Comparison of ENCODE assay signal across 8 cellular contexts in the genomic region with DNA sequence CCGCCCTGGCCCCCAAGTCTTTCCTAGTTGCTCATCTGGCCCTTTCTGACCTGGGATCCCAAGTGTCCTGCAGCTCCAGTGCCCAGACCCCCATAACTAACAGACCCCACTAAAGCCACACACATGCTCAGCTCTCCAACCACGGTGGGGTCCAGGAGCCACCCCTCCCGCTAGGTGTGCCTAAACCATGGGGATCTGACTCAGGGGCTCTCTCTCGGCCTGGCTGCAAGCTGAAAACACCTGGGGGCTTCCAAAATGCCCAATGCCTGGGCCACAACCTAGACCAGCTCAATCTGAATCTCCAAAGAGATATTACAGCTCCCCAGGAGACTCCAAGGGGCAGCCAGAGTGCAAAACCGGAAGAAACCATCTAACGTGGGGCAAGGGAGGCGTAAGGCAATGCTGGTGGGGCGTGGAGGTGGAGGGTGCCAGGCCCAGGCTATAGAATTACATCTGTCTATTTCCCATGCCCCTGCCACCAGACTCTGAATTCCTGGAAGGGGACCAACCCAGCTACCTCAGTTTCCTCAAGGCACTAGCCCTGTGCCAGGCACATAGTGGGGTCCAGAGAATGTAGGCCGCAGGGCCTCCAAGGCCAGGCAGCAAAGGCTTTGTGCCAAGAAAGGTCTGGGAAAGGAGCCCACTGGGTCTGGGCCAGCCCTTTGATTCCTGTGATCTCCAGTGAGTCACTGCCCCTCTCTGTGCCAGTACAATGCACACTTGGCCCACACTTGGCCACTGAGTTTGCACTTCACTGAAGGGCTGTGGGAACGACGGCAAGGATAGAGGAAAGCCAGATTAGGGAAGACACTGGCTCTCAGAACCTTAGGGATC. TPM values are rescaled to one million over a fixed set of nuclear protein-coding genes. Genes with fewer than 3 reads are reported as not detected.
A peak's percentile ranks its signal among the peaks of the same experiment; 100 is the strongest.
DNase-seq lines count a peak whose midpoint lies in the region; ATAC-seq, FAIRE-seq and TF ChIP-seq lines count a peak whose summit lies in the region.

No MANE protein-coding gene starts in this region.

- H3K4me3 ChIP-seq in KMS-11 (IDR thresholded peaks at IDR 0.05; ENCODE audit: insufficient read depth, low read depth, low read length) (no peak overlapping the region), kidney (ENCODE audit: low read length in 2 of 2) (no peak overlapping the region)

- no peak overlapping the region for H2AFZ ChIP-seq in KMS-11 (ENCODE audit: low read depth)

- H3K4me1 ChIP-seq in KMS-11 (ENCODE audit: low read depth, poor library complexity, severe bottlenecking) (peaks cover 55% of the 10 kb centered on the region), kidney (ENCODE audit: control insufficient read depth in 1 of 2, insufficient read depth in 1 of 2, low read depth in 1 of 2, low read length in 2 of 2) (peaks cover 29 to 35% of the 10 kb centered on the region in 2 donors)

- H3K27me3 ChIP-seq in KMS-11 (ENCODE audit: insufficient read depth, low read depth): no peaks in the 10 kb centered on the region

- no peaks in the 10 kb centered on the region for H3K9me3 ChIP-seq in kidney (ENCODE audit: control insufficient read depth in 1 of 2, low read length in 2 of 2)

- no peak for ATAC-seq in GM19351 (IDR thresholded peaks at IDR 0.05; ENCODE audit: unreplicated experiment)
- no peak for ATAC-seq in GM18858 (IDR thresholded peaks at IDR 0.05; ENCODE audit: unreplicated experiment)
- ATAC-seq in HG02798 (IDR thresholded peaks at IDR 0.05; ENCODE audit: poor library complexity, unreplicated experiment): no peak

- no peak for TF ChIP-seq CTCF in KMS-11 (conservative IDR thresholded peaks at IDR 0.05; ENCODE audit: low read depth, low read length)
- no peak for TF ChIP-seq CTCF in kidney (IDR thresholded peaks at IDR 0.05; ENCODE audit: borderline replicate concordance, extremely low read depth, insufficient read depth)

- no peaks in the 10 kb centered on the region for H3K36me3 ChIP-seq in KMS-11 (ENCODE audit: insufficient read depth)
- peaks cover 2 to 20% of the 10 kb centered on the region in 2 donors for H3K36me3 ChIP-seq in kidney (ENCODE audit: control insufficient read depth in 1 of 2, insufficient read depth in 2 of 2, low read length in 2 of 2)

- H3K4me2 ChIP-seq in KMS-11: peak overlapping the region; percentile 90; the same call in 1 of the 2 replicates

- H3K79me2 ChIP-seq in KMS-11 (ENCODE audit: insufficient read depth, low read depth): peaks cover 18% of the 10 kb centered on the region

- DNase-seq in astrocyte of the hippocampus (ENCODE audit: low read depth, low spot score) (peak; percentile 97), kidney (peak; percentile 81), substantia nigra (lab: John Stamatoyannopoulos, UW) (peak in 47 of 49 donors; percentile 30 to 95 (median 76)), NOMO-1 (lab: John Stamatoyannopoulos, UW; ENCODE audit: unreplicated experiment in 2 of 2) (no peak)

- no peak overlapping the region for H3K27ac ChIP-seq in KMS-11
- H3K27ac ChIP-seq in kidney (ENCODE audit: low read depth in 2 of 2, low read length in 2 of 2): peak overlapping the region in 1 of 2 donors; percentile 16
- H3K27ac ChIP-seq in substantia nigra (ENCODE audit: low read depth, low read length, poor library complexity, severe bottlenecking): peak overlapping the region; percentile 78

- no peak for FAIRE-seq in kidney (lab: Jason Lieb, UNC)

- H3K9ac ChIP-seq in KMS-11 (no peak overlapping the region), kidney (ENCODE audit: low read length in 2 of 2) (no peak overlapping the region)

- intact Hi-C loops in kidney (cut with DNase I): no loop called here

- H4K20me1 ChIP-seq in KMS-11 (ENCODE audit: insufficient read depth): no peaks in the 10 kb centered on the region

RNA-seq across cellular contexts. Expression of a gene that starts 3.3 kb away (rescaled TPM):
- total RNA-seq in kidney: 68.1 TPM
- 61.8 TPM for polyA plus RNA-seq in kidney (ENCODE audit: insufficient read depth, low read depth, low replicate concordance)

RNA-seq across cellular contexts. Expression of a gene that starts 18.5 kb away (rescaled TPM):
- total RNA-seq in kidney: 32.7 TPM
- 30.1 TPM for polyA plus RNA-seq in kidney (ENCODE audit: insufficient read depth, low read depth, low replicate concordance)

RNA-seq across cellular contexts. Expression of a gene that starts 22.8 kb away (rescaled TPM):
- not detected for total RNA-seq in kidney
- 2.3 TPM for polyA plus RNA-seq in kidney (ENCODE audit: insufficient read depth, low read depth, low replicate concordance)

RNA-seq across cellular contexts. Expression of a gene that starts 30.6 kb away (rescaled TPM):
- 12.8 TPM for total RNA-seq in kidney
- 5.0 TPM for polyA plus RNA-seq in kidney (ENCODE audit: insufficient read depth, low read depth, low replicate concordance)

RNA-seq across cellular contexts. Expression of a gene that starts 43.4 kb away (rescaled TPM):
- total RNA-seq in kidney: 9.7 TPM
- polyA plus RNA-seq in kidney (ENCODE audit: insufficient read depth, low read depth, low replicate concordance): 6.9 TPM

Comparison
In these comparisons a context has a peak if more than half of its experiments do, and no peak if none do; other contexts are left out.
1. DNase-seq: peak in astrocyte of the hippocampus (single experiment), kidney (single experiment) and substantia nigra (47 of 49); none in NOMO-1 (0 of 2).